Comparison of ENCODE assay signal across 21 cellular contexts in genomic region chr5:24832021-24832420, GRCh38.
"Had no signal": no experiment of that assay in that cellular context is flagged by ENCODE, and none has a peak within 500 bp of the region (broad histone marks: within the 10 kb centered on the region; RNA-seq: fewer than 3 reads in every experiment).

No MANE protein-coding gene starts in this region.

- H3K4me3 ChIP-seq: gastrocnemius medialis, prostate gland, right atrium auricular region, skin epidermis had no signal

- H3K27ac ChIP-seq: gastrocnemius medialis, prostate gland, right atrium auricular region, skin epidermis, VCaP had no signal

- H3K4me3 Mint-ChIP-seq: activated naive CD4-positive, alpha-beta T cell treated with anti-CD3 and anti-CD28 coated beads, Interleukin-2, amount 50 U/mL, for 24 hours; nephron; stimulated activated naive CD8-positive, alpha-beta T cell treated with anti-CD3 and anti-CD28 coated beads, Interleukin-15, amount 100 ng/mL, for 72 hours had no signal

- H3K27me3 Mint-ChIP-seq: activated naive CD4-positive, alpha-beta T cell treated with anti-CD3 and anti-CD28 coated beads, Interleukin-2, amount 50 U/mL, for 24 hours; stimulated activated naive CD8-positive, alpha-beta T cell treated with anti-CD3 and anti-CD28 coated beads, Interleukin-15, amount 100 ng/mL, for 72 hours had no signal

- H3K27me3 ChIP-seq: gastrocnemius medialis, right atrium auricular region had no signal

- DNase-seq: activated CD4-positive, alpha-beta T cell treated with anti-CD3 and anti-CD28 coated beads, Interleukin-2, amount 50 U/mL, for 1 hour; activated CD4-positive, CD25-positive, alpha-beta regulatory T cell treated with anti-CD3 and anti-CD28 coated beads, Interleukin-2, amount 50 U/mL, for 72 hours; activated CD8-positive, alpha-beta memory T cell treated with anti-CD3 and anti-CD28 coated beads for 24 hours; activated CD8-positive, alpha-beta memory T cell treated with anti-CD3 and anti-CD28 coated beads, Interleukin-2, amount 50 U/mL, for 48 hours; activated gamma-delta T cell; activated T-cell treated with anti-CD3 and anti-CD28 coated beads, Interleukin-2, amount 50 U/mL, for 48 hours; cerebellar nuclear complex; cortex of kidney; erythroblast; gastrocnemius medialis; head of caudate nucleus; kidney; midbrain; stimulated activated naive CD8-positive, alpha-beta T cell treated with anti-CD3 and anti-CD28 coated beads, Interleukin-15, amount 100 ng/mL, for 72 hours; T-helper 2 cell had no signal

- H3K36me3 ChIP-seq: gastrocnemius medialis, prostate gland, right atrium auricular region had no signal

- H3K4me1 Mint-ChIP-seq: activated naive CD4-positive, alpha-beta T cell treated with anti-CD3 and anti-CD28 coated beads, Interleukin-2, amount 50 U/mL, for 24 hours; nephron; stimulated activated naive CD8-positive, alpha-beta T cell treated with anti-CD3 and anti-CD28 coated beads, Interleukin-15, amount 100 ng/mL, for 72 hours had no signal

- H3K36me3 Mint-ChIP-seq: activated naive CD4-positive, alpha-beta T cell treated with anti-CD3 and anti-CD28 coated beads, Interleukin-2, amount 50 U/mL, for 24 hours had no signal

- H3K9me3 Mint-ChIP-seq: nephron had no signal

- H3K27ac Mint-ChIP-seq: activated naive CD4-positive, alpha-beta T cell treated with anti-CD3 and anti-CD28 coated beads, Interleukin-2, amount 50 U/mL, for 24 hours; nephron; stimulated activated naive CD8-positive, alpha-beta T cell treated with anti-CD3 and anti-CD28 coated beads, Interleukin-15, amount 100 ng/mL, for 72 hours had no signal

- H3K9me3 ChIP-seq: gastrocnemius medialis, prostate gland, right atrium auricular region had no signal
